ENCODE assay signal across 16 cellular contexts in genomic region chrX:2474963-2475726, GRCh38. TPM values are rescaled to one million over a fixed set of nuclear protein-coding genes. Genes with fewer than 3 reads are reported as not detected.
DNase-seq lines count a peak whose midpoint lies in the region; ATAC-seq, FAIRE-seq and TF ChIP-seq lines count a peak whose summit lies in the region.
"Had no signal": no experiment of that assay in that cellular context is flagged by ENCODE, and none has a peak within 500 bp of the region (broad histone marks: within the 10 kb centered on the region; RNA-seq: fewer than 3 reads in every experiment).

No MANE protein-coding gene starts in this region.

- H4K5ac ChIP-seq in H1 (ENCODE audit: insufficient read length, low read depth, low read length) = no peak overlapping the region

- H3K79me2 ChIP-seq in H1 (ENCODE audit: control insufficient read depth in 1 of 2, insufficient read depth in 2 of 2, low read length in 2 of 2) = peaks cover 14 to 87% of the 10 kb centered on the region in 2 experiments

- peak overlapping the region; percentile 3 for H2BK15ac ChIP-seq in H1 (ENCODE audit: low read length)

- peak overlapping the region; percentile 45; the same call in 1 of the 2 replicates for H2BK12ac ChIP-seq in H1 (ENCODE audit: low read depth, low read length)

- peaks cover 30% of the 10 kb centered on the region for H3K79me1 ChIP-seq in H1 (ENCODE audit: low read depth, low read length)

- H4K8ac ChIP-seq in H1 (ENCODE audit: extremely low read depth, insufficient read depth, low read length) = no peak overlapping the region

- CTCF ChIA-PET in H1 (lab: Charles Lee; ENCODE audit: partially characterized antibody) = no interaction called here

- no peak for TF ChIP-seq POLR2A in H1 (IDR thresholded peaks at IDR 0.05; ENCODE audit: control extremely low read depth in 1 of 2, low read depth in 2 of 2, low read length in 2 of 2)

- peaks cover 7% of the 10 kb centered on the region for H3K27me3 Mint-ChIP-seq in nephron progenitor cell (ENCODE audit: low read depth, poor library complexity)

- H3K27ac ChIP-seq in H1 (ENCODE audit: low read depth, low read length) = no peak overlapping the region
- H3K27ac ChIP-seq: C4-2B, SK-N-MC had no signal

- peak; percentile 36 for FAIRE-seq in H1 (lab: Jason Lieb, UNC)
- no peak for FAIRE-seq in GM19239 (lab: Jason Lieb, UNC)
- FAIRE-seq: A204.1, G401.6 had no signal

- no peak for TF ChIP-seq EP300 in Ishikawa (IDR thresholded peaks at IDR 0.05; ENCODE audit: borderline replicate concordance)
- no peak for TF ChIP-seq EP300 in H1 (IDR thresholded peaks at IDR 0.05; ENCODE audit: borderline replicate concordance in 1 of 2, low read depth in 2 of 2, low read length in 2 of 2)

- POLR2A ChIA-PET in H1 (lab: Charles Lee; ENCODE audit: partially characterized antibody) = no interaction called here

- H3K36me3 Mint-ChIP-seq in nephron progenitor cell (ENCODE audit: low read depth) = peaks cover 26% of the 10 kb centered on the region

- H3K18ac ChIP-seq in H1 (ENCODE audit: extremely low read depth, low read length) = 0 out of 2 replicates have a peak overlapping the region, but pooled peaks have one; percentile 26

- H3K56ac ChIP-seq in H1 (replicated peaks; ENCODE audit: insufficient read length, low read depth, low read length) = no peak overlapping the region

- no peak overlapping the region for H2AFZ ChIP-seq in H1 (ENCODE audit: low read length)

- peaks cover 8% of the 10 kb centered on the region for H3K9me3 Mint-ChIP-seq in nephron progenitor cell

- no peak overlapping the region for H3K14ac ChIP-seq in H1 (ENCODE audit: insufficient read length)

- peaks cover 4% of the 10 kb centered on the region for H3K4me1 Mint-ChIP-seq in nephron progenitor cell

- TF ChIP-seq CTCF in H1 (IDR thresholded peaks at IDR 0.05; ENCODE audit: control extremely low read depth in 1 of 3, insufficient read depth in 1 of 3, low read depth in 1 of 3, low read length in 3 of 3) (no peak), nephron progenitor cell (IDR thresholded peaks at IDR 0.05) (no peak)

- 0 out of 2 replicates have a peak overlapping the region, but pooled peaks have one; percentile 16 for H2BK5ac ChIP-seq in H1 (ENCODE audit: low read depth, low read length)

- peak overlapping the region; percentile 55 for H3K27ac Mint-ChIP-seq in nephron progenitor cell

- H4K20me1 ChIP-seq in H1 (replicated peaks in 1 of 2; ENCODE audit: control insufficient read depth in 1 of 2, insufficient read depth in 2 of 2, low read length in 2 of 2) = peaks cover 0 to 5% of the 10 kb centered on the region in 2 experiments

- H2BK20ac ChIP-seq in H1 (ENCODE audit: low read length) = no peak overlapping the region

- no peaks in the 10 kb centered on the region for H3K27me3 ChIP-seq in H1 (replicated peaks in 1 of 4; ENCODE audit: control insufficient read depth in 3 of 4, extremely low read depth in 1 of 4, insufficient read depth in 3 of 4, low read length in 3 of 4)

- no peak overlapping the region for H3K4me3 Mint-ChIP-seq in nephron progenitor cell

- DNase-seq in ELF-1 (ENCODE audit: low read depth, low spot score) = peak; percentile 43
- DNase-seq in H1 (ENCODE audit: low read depth in 1 of 2, low spot score in 2 of 2) = peak in 1 of 2 experiments; percentile 55
- no peak for DNase-seq in nephron progenitor cell
- no peak for DNase-seq in activated T-cell treated with anti-CD3 and anti-CD28 coated beads, Interleukin-2, amount 50 U/mL, for 1 hour
- DNase-seq in left colon = no peak
- DNase-seq in GM19239 (ENCODE audit: insufficient read length, low spot score) = no peak
- DNase-seq: GOT3, NCI-H1436, NCI-H2029 treated with DMSO at 0.1 percent for 48 hours, NCI-H524 treated with DMSO at 0.1 percent for 48 hours had no signal

- no peak for TF ChIP-seq RAD21 in Ishikawa (IDR thresholded peaks at IDR 0.05; ENCODE audit: low read depth)
- TF ChIP-seq RAD21 in H1 (IDR thresholded peaks at IDR 0.05 in 1 of 2, conservative IDR thresholded peaks at IDR 0.05 in 1 of 2; ENCODE audit: low read depth in 2 of 2, low read length in 2 of 2) = no peak

- H3K9ac ChIP-seq in H1 (replicated peaks in 1 of 4; ENCODE audit: extremely low read depth in 1 of 4, low read depth in 3 of 4, low read length in 3 of 4) = no peak overlapping the region

- no peak for ATAC-seq in HG03571 (IDR thresholded peaks at IDR 0.05; ENCODE audit: unreplicated experiment)
- ATAC-seq in left colon = no peak

- H3K36me3 ChIP-seq in H1 (ENCODE audit: control insufficient read depth in 2 of 4, insufficient read depth in 4 of 4, low read length in 3 of 4) = peaks cover 0 to 3% (median 0%) of the 10 kb centered on the region in 4 experiments; a peak in 3 of 8 replicates

- no peak overlapping the region for H3K4me2 ChIP-seq in H1 (ENCODE audit: insufficient read depth in 1 of 2, low read depth in 2 of 2, low read length in 2 of 2)

- 83% methylated on average over 18 of the region's 18 CpGs; no CpG with 5 or more reads in 1 of the 2 experiments for WGBS in H1 (ENCODE audit: extremely low coverage in 1 of 2, insufficient coverage in 1 of 2, insufficient read length in 1 of 2, insufficient replicate concordance in 2 of 2, low coverage in 1 of 2, low lambda C conversion rate in 2 of 2, missing lambda C conversion rate in 1 of 2), 2 experiments

- peak overlapping the region; percentile 9 for H2AK5ac ChIP-seq in H1 (ENCODE audit: low read depth, low read length)

- H3K23me2 ChIP-seq in H1 (ENCODE audit: low read depth, low read length) = no peaks in the 10 kb centered on the region

- intact Hi-C loops in left colon (cut with DNase I, micrococcal nuclease) = no loop called here

- peaks cover 0 to 3% (median 0%) of the 10 kb centered on the region in 4 experiments; a peak in 3 of 7 replicates for H3K4me1 ChIP-seq in H1 (replicated peaks in 1 of 4; ENCODE audit: control insufficient read depth in 3 of 4, insufficient read depth in 4 of 4, low read length in 3 of 4)

- no peak overlapping the region for H3K4me3 ChIP-seq in H1 (ENCODE audit: extremely low read depth in 1 of 4, insufficient read depth in 2 of 4, low read depth in 3 of 4, low read length in 4 of 4)
- H3K4me3 ChIP-seq: SK-N-MC had no signal

- no peak overlapping the region for H3K4ac ChIP-seq in H1 (replicated peaks; ENCODE audit: insufficient read length, low read depth, low read length)

- H3K23ac ChIP-seq in H1 (ENCODE audit: insufficient read length) = no peak overlapping the region

- no peak overlapping the region for H2BK120ac ChIP-seq in H1 (replicated peaks; ENCODE audit: low read depth, low read length)

- peak overlapping the region; percentile 20 for H4K91ac ChIP-seq in H1 (replicated peaks; ENCODE audit: insufficient read length, low read length)

- no peaks in the 10 kb centered on the region; a peak in 1 of 4 replicates for H3K9me3 ChIP-seq in H1 (ENCODE audit: insufficient read depth in 2 of 2, low read depth in 1 of 2, low read length in 1 of 2)

TF ChIP-seq in Ishikawa, 13 proteins besides CTCF, POLR2A, EP300 and RAD21 (continues in another document):
- TF ChIP-seq CEBPB (IDR thresholded peaks at IDR 0.05) = no peak
- TF ChIP-seq USF1 (IDR thresholded peaks at IDR 0.05) = no peak
- TF ChIP-seq YY1 (IDR thresholded peaks at IDR 0.05; ENCODE audit: low read depth) = no peak; the same call in 1 of the 2 replicates

TF ChIP-seq in H1, 55 proteins besides CTCF, POLR2A, EP300 and RAD21 (continues in another document):
- TF ChIP-seq TAF7 (optimal IDR thresholded peaks at IDR 0.05; ENCODE audit: borderline replicate concordance, low read depth, low read length) (no peak), GTF2F1 (IDR thresholded peaks at IDR 0.05; ENCODE audit: borderline replicate concordance, low read depth, low read length) (no peak), RNF2 (IDR thresholded peaks at IDR 0.05; ENCODE audit: borderline replicate concordance, low read depth, low read length, missing control alignments, poor library complexity, severe bottlenecking) (no peak), SP1 (IDR thresholded peaks at IDR 0.05; ENCODE audit: low read depth, low read length) (peak; percentile 39; the same call in 1 of the 2 replicates), EZH2 (IDR thresholded peaks at IDR 0.05; ENCODE audit: low read depth, low read length, severe bottlenecking) (no peak), CEBPB (IDR thresholded peaks at IDR 0.05; ENCODE audit: low read depth, low read length) (no peak), NRF1 (IDR thresholded peaks at IDR 0.05; ENCODE audit: low read depth, low read length) (no peak), KDM4A (IDR thresholded peaks at IDR 0.05; ENCODE audit: low read depth, low read length, severe bottlenecking) (no peak), MAX (IDR thresholded peaks at IDR 0.05) (peak; percentile 58; the same call in 1 of the 2 replicates), TAF1 (IDR thresholded peaks at IDR 0.05; ENCODE audit: low read depth, low read length) (no peak), TEAD4 (IDR thresholded peaks at IDR 0.05; ENCODE audit: low read depth, low read length) (peak; percentile 3; the same call in 1 of the 2 replicates), FOSL1 (IDR thresholded peaks at IDR 0.05; ENCODE audit: insufficient read depth, low read depth, low read length) (no peak)

RNA-seq across cellular contexts. Expression of gene DHRSX, which starts 25.6 kb away (rescaled TPM):
- total RNA-seq in H1 (2021; fragmentation: NEBNext Ultra II Directional; extraction: Animal tissue kit (Norgen Biotek cat#: 25700)) = 29.1 and 35.1 TPM in 2 replicates
- 43.4 and 46.8 TPM in 2 replicates for polyA plus RNA-seq in H1 (2011; rRNA removed)
- 36.5 TPM for polyA plus RNA-seq in H1 (2011; cell fraction: cytosol; rRNA removed)
- 54.8 TPM for polyA plus RNA-seq in H1 (2011; cell fraction: nucleus; rRNA removed)
- polyA plus RNA-seq in H1 (2012, experiment 1 of 2) = 29.2 to 34.0 TPM (median 33.8 TPM) in 4 replicates
- 30.9 TPM for polyA plus RNA-seq in H1 (2012, experiment 2 of 2)
- polyA plus RNA-seq in H1 (2013, experiment 1 of 2) = 22.1 TPM
- 23.6 TPM for polyA plus RNA-seq in H1 (2013, experiment 2 of 2)
- 51.6 and 57.5 TPM in 2 replicates for polyA minus RNA-seq in H1 (2011; rRNA and poly(A)+ RNA removed)
- 15.0 TPM for polyA minus RNA-seq in H1 (2011; cell fraction: cytosol; rRNA and poly(A)+ RNA removed)
- 45.8 TPM for polyA minus RNA-seq in H1 (2011; cell fraction: nucleus; rRNA and poly(A)+ RNA removed)
- 10 to 100 TPM; 32.2 to 38.1 TPM for total RNA-seq in left colon

RNA-seq across cellular contexts. Expression of gene ZBED1, which starts 25.6 kb away (rescaled TPM):
- total RNA-seq in H1 (2021; fragmentation: NEBNext Ultra II Directional; extraction: Animal tissue kit (Norgen Biotek cat#: 25700)) = 45.8 and 46.4 TPM in 2 replicates
- 28.5 and 41.4 TPM in 2 replicates for polyA plus RNA-seq in H1 (2011; rRNA removed)
- 33.4 TPM for polyA plus RNA-seq in H1 (2011; cell fraction: cytosol; rRNA removed)
- 34.7 TPM for polyA plus RNA-seq in H1 (2011; cell fraction: nucleus; rRNA removed)
- 23.6 to 30.7 TPM (median 29.1 TPM) in 4 replicates for polyA plus RNA-seq in H1 (2012, experiment 1 of 2)
- 29.3 TPM for polyA plus RNA-seq in H1 (2012, experiment 2 of 2)
- polyA plus RNA-seq in H1 (2013, experiment 1 of 2) = 19.5 TPM
- 17.9 TPM for polyA plus RNA-seq in H1 (2013, experiment 2 of 2)
- polyA minus RNA-seq in H1 (2011; rRNA and poly(A)+ RNA removed) = 29.9 and 30.2 TPM in 2 replicates
- polyA minus RNA-seq in H1 (2011; cell fraction: cytosol; rRNA and poly(A)+ RNA removed) = 40.1 TPM
- 31.7 TPM for polyA minus RNA-seq in H1 (2011; cell fraction: nucleus; rRNA and poly(A)+ RNA removed)
- 10 to 100 TPM; 41.5 to 56.3 TPM for total RNA-seq in left colon
